Comparison of ENCODE assay signal across 7 cellular contexts in the genomic region with DNA sequence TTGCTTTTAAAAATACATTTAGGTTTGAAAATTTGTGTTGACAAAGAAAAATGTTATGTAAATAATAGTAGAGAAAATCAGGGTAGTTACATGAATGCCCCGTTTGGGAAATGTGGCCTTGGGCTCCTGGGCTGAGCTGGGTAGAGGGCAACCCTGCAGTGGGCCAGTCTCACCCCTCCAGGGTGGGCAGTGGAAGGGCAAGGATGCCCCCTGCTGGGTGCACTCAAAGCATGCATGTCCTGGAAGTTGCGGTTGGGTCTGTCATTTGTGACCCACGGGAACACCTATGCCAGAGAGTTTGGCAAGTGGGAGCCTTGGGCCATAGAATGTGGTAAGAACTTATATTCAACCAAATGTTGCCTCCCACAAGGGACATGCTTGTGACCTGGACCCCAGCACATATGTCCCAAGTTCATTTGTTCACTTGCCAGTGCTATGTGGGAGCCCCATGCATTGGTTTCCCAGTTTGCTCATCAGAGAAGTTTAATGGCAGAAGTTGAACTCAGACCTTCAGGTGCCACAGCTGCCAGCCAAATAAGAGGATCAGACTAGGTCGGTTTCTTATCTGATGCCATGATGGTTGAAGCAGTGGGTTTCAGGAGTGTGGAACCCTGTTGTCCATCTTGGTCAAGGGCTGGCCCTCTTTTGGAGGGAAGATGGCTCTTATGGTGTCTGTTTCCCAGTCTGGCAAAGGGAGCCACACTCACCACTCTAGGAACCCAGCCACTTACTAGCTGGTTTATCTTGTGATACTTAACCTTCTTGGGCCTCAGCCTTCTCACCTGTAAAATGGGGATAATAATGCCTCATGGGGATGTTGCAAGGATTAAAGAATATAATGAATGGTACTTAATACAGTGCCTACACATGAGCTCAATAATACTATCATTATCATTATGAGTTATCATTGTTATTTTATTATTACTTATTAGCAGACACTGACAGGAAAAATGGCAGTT. TPM values are rescaled to one million over a fixed set of nuclear protein-coding genes. Genes with fewer than 3 reads are reported as not detected.
DNase-seq lines count a peak whose midpoint lies in the region; ATAC-seq, FAIRE-seq and TF ChIP-seq lines count a peak whose summit lies in the region.

No MANE protein-coding gene starts in this region.

- no peak overlapping the region for H3K4me2 ChIP-seq in H1 (ENCODE audit: insufficient read depth in 1 of 2, low read depth in 2 of 2, low read length in 2 of 2)

- H3K14ac ChIP-seq in H1 (ENCODE audit: insufficient read length) = no peak overlapping the region

- no peak overlapping the region for H2BK15ac ChIP-seq in H1 (ENCODE audit: low read length)

- H2AK5ac ChIP-seq in H1 (ENCODE audit: low read depth, low read length) = no peak overlapping the region

- no peak for TF ChIP-seq EP300 in H1 (IDR thresholded peaks at IDR 0.05; ENCODE audit: borderline replicate concordance in 1 of 2, low read depth in 2 of 2, low read length in 2 of 2)

- H3K27me3 Mint-ChIP-seq in natural killer cell (ENCODE audit: low read depth in 2 of 2) = no peaks in the 10 kb centered on the region

- no peaks in the 10 kb centered on the region; the same call in 1 of the 2 replicates for H3K23me2 ChIP-seq in H1 (ENCODE audit: low read depth, low read length)

- POLR2A ChIA-PET in H1 (lab: Charles Lee; ENCODE audit: partially characterized antibody) = interaction anchor here (0.8 to 6.0 kb wide), 8 partner anchors 10 to 110 kb away, joined by 3 to 29 read pairs (median 8); a partner anchor contains a TSS

- H3K4me3 Mint-ChIP-seq in natural killer cell = peak overlapping the region; percentile 95

- FAIRE-seq in G401.6 (lab: Jason Lieb, UNC) = peak; percentile 15
- no peak for FAIRE-seq in H1 (lab: Jason Lieb, UNC)

- H3K4me1 ChIP-seq in H1 (replicated peaks in 1 of 4; ENCODE audit: control insufficient read depth in 3 of 4, insufficient read depth in 4 of 4, low read length in 3 of 4) = peaks cover 0 to 29% (median 21%) of the 10 kb centered on the region in 4 experiments; a peak in 6 of 7 replicates
- H3K4me1 ChIP-seq in vagina = no peaks in the 10 kb centered on the region

- WGBS in H1 (ENCODE audit: extremely low coverage in 1 of 2, insufficient coverage in 1 of 2, insufficient read length in 1 of 2, insufficient replicate concordance in 2 of 2, low coverage in 1 of 2, low lambda C conversion rate in 2 of 2, missing lambda C conversion rate in 1 of 2), 2 experiments = 35% methylated on average over 4 of the region's 4 CpGs; no CpG with 5 or more reads in 1 of the 2 experiments

- no peaks in the 10 kb centered on the region for H3K79me2 ChIP-seq in H1 (ENCODE audit: control insufficient read depth in 1 of 2, insufficient read depth in 2 of 2, low read length in 2 of 2)

- H3K9me3 ChIP-seq in H1 (ENCODE audit: insufficient read depth in 2 of 2, low read depth in 1 of 2, low read length in 1 of 2) (no peaks in the 10 kb centered on the region), vagina (no peaks in the 10 kb centered on the region)

- CTCF ChIA-PET in H1 (lab: Charles Lee; ENCODE audit: partially characterized antibody) = interaction anchor here (0.5 to 23.9 kb wide), 31 partner anchors 8 to 257 kb away, joined by 3 to 584 read pairs (median 6); a partner anchor contains a TSS

- no peaks in the 10 kb centered on the region for H3K36me3 Mint-ChIP-seq in natural killer cell

- TF ChIP-seq CTCF in H1 (IDR thresholded peaks at IDR 0.05; ENCODE audit: control extremely low read depth in 1 of 3, insufficient read depth in 1 of 3, low read depth in 1 of 3, low read length in 3 of 3) (peak; percentile 95 to 96 (median 95)), natural killer cell (IDR thresholded peaks at IDR 0.05) (peak; percentile 61), vagina (IDR thresholded peaks at IDR 0.05) (peak; percentile 35 to 41 (median 36))

- H3K56ac ChIP-seq in H1 (replicated peaks; ENCODE audit: insufficient read length, low read depth, low read length) = no peak overlapping the region

- H3K9me3 Mint-ChIP-seq in natural killer cell = no peaks in the 10 kb centered on the region

- TF ChIP-seq POLR2A in H1 (IDR thresholded peaks at IDR 0.05; ENCODE audit: control extremely low read depth in 1 of 2, low read depth in 2 of 2, low read length in 2 of 2) = no peak
- no peak for TF ChIP-seq POLR2A in vagina (IDR thresholded peaks at IDR 0.05)

- H3K18ac ChIP-seq in H1 (ENCODE audit: extremely low read depth, low read length) = no peak overlapping the region

- H4K20me1 ChIP-seq in H1 (replicated peaks in 1 of 2; ENCODE audit: control insufficient read depth in 1 of 2, insufficient read depth in 2 of 2, low read length in 2 of 2) = peaks cover 1 to 4% of the 10 kb centered on the region in 2 experiments

- peak overlapping the region; percentile 84 to 92 for H3K27ac Mint-ChIP-seq in natural killer cell

- H3K36me3 ChIP-seq in H1 (ENCODE audit: control insufficient read depth in 2 of 4, insufficient read depth in 4 of 4, low read length in 3 of 4) = no peaks in the 10 kb centered on the region
- no peaks in the 10 kb centered on the region for H3K36me3 ChIP-seq in vagina

- H3K23ac ChIP-seq in H1 (ENCODE audit: insufficient read length) = no peak overlapping the region

- no peak overlapping the region for H2BK5ac ChIP-seq in H1 (ENCODE audit: low read depth, low read length)

- H4K5ac ChIP-seq in H1 (ENCODE audit: insufficient read length, low read depth, low read length) = no peak overlapping the region

- peaks cover 59 to 75% of the 10 kb centered on the region in 2 donors for H3K4me1 Mint-ChIP-seq in natural killer cell

- H3K27ac ChIP-seq in H1 (ENCODE audit: low read depth, low read length) = no peak overlapping the region
- H3K27ac ChIP-seq in vagina = no peak overlapping the region

- H2BK120ac ChIP-seq in H1 (replicated peaks; ENCODE audit: low read depth, low read length) = no peak overlapping the region

- no peak overlapping the region for H2BK20ac ChIP-seq in H1 (ENCODE audit: low read length)

- H4K91ac ChIP-seq in H1 (replicated peaks; ENCODE audit: insufficient read length, low read length) = no peak overlapping the region

- H2AFZ ChIP-seq in H1 (ENCODE audit: low read length) = no peak overlapping the region

- H4K8ac ChIP-seq in H1 (ENCODE audit: extremely low read depth, insufficient read depth, low read length) = no peak overlapping the region

- DNase-seq in M059J (ENCODE audit: low read depth) (peak; percentile 38), H1 (ENCODE audit: low read depth in 1 of 2, low spot score in 2 of 2) (peak in 1 of 2 experiments; percentile 87), natural killer cell (peak; percentile 36), vagina (ENCODE audit: extremely low spot score in 2 of 2) (no peak)
- DNase-seq in activated CD4-positive, alpha-beta T cell treated with anti-CD3 and anti-CD28 coated beads for 48 hours = peak; percentile 78

- H2BK12ac ChIP-seq in H1 (ENCODE audit: low read depth, low read length) = no peak overlapping the region

- intact Hi-C loops in natural killer cell (cut with micrococcal nuclease) = loop anchor here (1.0 kb wide), 1 partner anchor 31 kb away; no protein-coding TSS in a partner anchor
- intact Hi-C loops in vagina (cut with DNase I) = no loop called here

- H3K27me3 ChIP-seq in H1 (replicated peaks in 1 of 4; ENCODE audit: control insufficient read depth in 3 of 4, extremely low read depth in 1 of 4, insufficient read depth in 3 of 4, low read length in 3 of 4) (peaks cover 0 to 6% (median 0%) of the 10 kb centered on the region in 4 experiments; a peak in 3 of 7 replicates), vagina (no peaks in the 10 kb centered on the region)

- H3K79me1 ChIP-seq in H1 (ENCODE audit: low read depth, low read length) = no peaks in the 10 kb centered on the region

- peak; percentile 98 for TF ChIP-seq RAD21 in H1 (IDR thresholded peaks at IDR 0.05 in 1 of 2, conservative IDR thresholded peaks at IDR 0.05 in 1 of 2; ENCODE audit: low read depth in 2 of 2, low read length in 2 of 2)

- no peak for ATAC-seq in natural killer cell
- ATAC-seq in HG02642 (IDR thresholded peaks at IDR 0.05; ENCODE audit: poor library complexity, unreplicated experiment) = no peak

- H3K9ac ChIP-seq in H1 (replicated peaks in 1 of 4; ENCODE audit: extremely low read depth in 1 of 4, low read depth in 3 of 4, low read length in 3 of 4) = no peak overlapping the region

- H3K4me3 ChIP-seq in H1 (ENCODE audit: extremely low read depth in 1 of 4, insufficient read depth in 2 of 4, low read depth in 3 of 4, low read length in 4 of 4) = no peak overlapping the region
- no peak overlapping the region for H3K4me3 ChIP-seq in vagina

- no peak overlapping the region for H3K4ac ChIP-seq in H1 (replicated peaks; ENCODE audit: insufficient read length, low read depth, low read length)

RNA-seq across cellular contexts. Expression of a gene that starts 2.5 kb away (rescaled TPM):
- total RNA-seq in M059J (2014; rRNA removed; shearing (Covaris generic)) = not detected in 2 replicates
- 8.4 and 9.4 TPM in 2 replicates for total RNA-seq in H1 (2021; fragmentation: NEBNext Ultra II Directional; extraction: Animal tissue kit (Norgen Biotek cat#: 25700))
- 7.2 and 11.3 TPM in 2 replicates for polyA plus RNA-seq in H1 (2011; rRNA removed)
- polyA plus RNA-seq in H1 (2011; cell fraction: cytosol; rRNA removed) = 10.7 TPM
- polyA plus RNA-seq in H1 (2011; cell fraction: nucleus; rRNA removed) = 30.4 TPM
- 4.1 to 10.7 TPM (median 7.5 TPM) in 4 replicates for polyA plus RNA-seq in H1 (2012, experiment 1 of 2)
- 4.1 TPM for polyA plus RNA-seq in H1 (2012, experiment 2 of 2)
- 7.0 TPM for polyA plus RNA-seq in H1 (2013, experiment 1 of 2)
- polyA plus RNA-seq in H1 (2013, experiment 2 of 2) = 7.6 TPM
- polyA minus RNA-seq in H1 (2011; rRNA and poly(A)+ RNA removed) = 6.1 and 6.2 TPM in 2 replicates
- 3.7 TPM for polyA minus RNA-seq in H1 (2011; cell fraction: cytosol; rRNA and poly(A)+ RNA removed)
- 20.0 TPM for polyA minus RNA-seq in H1 (2011; cell fraction: nucleus; rRNA and poly(A)+ RNA removed)
- 100 to 1,000 TPM; 345 to 440 (median 432) TPM for total RNA-seq in natural killer cell
- total RNA-seq in vagina = 14.0 TPM

RNA-seq across cellular contexts. Expression of a gene that starts 13.2 kb away (rescaled TPM):
- 21.6 and 29.3 TPM in 2 replicates for total RNA-seq in M059J (2014; rRNA removed; shearing (Covaris generic))
- 35.1 and 38.2 TPM in 2 replicates for total RNA-seq in H1 (2021; fragmentation: NEBNext Ultra II Directional; extraction: Animal tissue kit (Norgen Biotek cat#: 25700))
- 9.6 and 15.3 TPM in 2 replicates for polyA plus RNA-seq in H1 (2011; rRNA removed)
- 11.9 TPM for polyA plus RNA-seq in H1 (2011; cell fraction: cytosol; rRNA removed)
- polyA plus RNA-seq in H1 (2011; cell fraction: nucleus; rRNA removed) = 9.2 TPM
- polyA plus RNA-seq in H1 (2012, experiment 1 of 2) = 16.0 to 31.4 TPM (median 18.6 TPM) in 4 replicates
- polyA plus RNA-seq in H1 (2012, experiment 2 of 2) = 19.4 TPM
- polyA plus RNA-seq in H1 (2013, experiment 1 of 2) = 39.7 TPM
- polyA plus RNA-seq in H1 (2013, experiment 2 of 2) = 42.5 TPM
- 8.6 and 10.5 TPM in 2 replicates for polyA minus RNA-seq in H1 (2011; rRNA and poly(A)+ RNA removed)
- 10.1 TPM for polyA minus RNA-seq in H1 (2011; cell fraction: cytosol; rRNA and poly(A)+ RNA removed)
- polyA minus RNA-seq in H1 (2011; cell fraction: nucleus; rRNA and poly(A)+ RNA removed) = 14.0 TPM
- total RNA-seq in natural killer cell = 10 to 100 TPM; 14.0 to 21.7 (median 15.1) TPM
- 5.2 TPM for total RNA-seq in vagina

RNA-seq across cellular contexts. Expression of a gene that starts 27.4 kb away (rescaled TPM):
- not detected in 2 replicates for total RNA-seq in M059J (2014; rRNA removed; shearing (Covaris generic))
- 0.26 TPM in 1 of 2 replicates, not detected in the other for total RNA-seq in H1 (2021; fragmentation: NEBNext Ultra II Directional; extraction: Animal tissue kit (Norgen Biotek cat#: 25700))
- 0.16 and 0.18 TPM in 2 replicates for polyA plus RNA-seq in H1 (2011; rRNA removed)
- 0.22 TPM for polyA plus RNA-seq in H1 (2011; cell fraction: cytosol; rRNA removed)
- polyA plus RNA-seq in H1 (2011; cell fraction: nucleus; rRNA removed) = 0.94 TPM
- 0.16 to 0.21 TPM in 2 of 4 replicates, not detected in the others for polyA plus RNA-seq in H1 (2012, experiment 1 of 2)
- not detected for polyA plus RNA-seq in H1 (2012, experiment 2 of 2)
- not detected for polyA plus RNA-seq in H1 (2013, experiment 1 of 2)
- polyA plus RNA-seq in H1 (2013, experiment 2 of 2) = 0.04 TPM
- not detected in 2 replicates for polyA minus RNA-seq in H1 (2011; rRNA and poly(A)+ RNA removed)
- polyA minus RNA-seq in H1 (2011; cell fraction: cytosol; rRNA and poly(A)+ RNA removed) = not detected
- 2.1 TPM for polyA minus RNA-seq in H1 (2011; cell fraction: nucleus; rRNA and poly(A)+ RNA removed)
- total RNA-seq in natural killer cell = not detected
- not detected for total RNA-seq in vagina

RNA-seq across cellular contexts. Expression of a gene that starts 30.5 kb away (rescaled TPM):
- total RNA-seq in M059J (2014; rRNA removed; shearing (Covaris generic)) = 9.4 and 14.1 TPM in 2 replicates
- 0.33 and 0.78 TPM in 2 replicates for total RNA-seq in H1 (2021; fragmentation: NEBNext Ultra II Directional; extraction: Animal tissue kit (Norgen Biotek cat#: 25700))
- polyA plus RNA-seq in H1 (2011; rRNA removed) = 0.45 and 0.63 TPM in 2 replicates
- 0.10 TPM for polyA plus RNA-seq in H1 (2011; cell fraction: cytosol; rRNA removed)
- polyA plus RNA-seq in H1 (2011; cell fraction: nucleus; rRNA removed) = 0.73 TPM
- polyA plus RNA-seq in H1 (2012, experiment 1 of 2) = 0.62 to 1.1 TPM (median 0.85 TPM) in 4 replicates
- 0.25 TPM for polyA plus RNA-seq in H1 (2012, experiment 2 of 2)
- 0.71 TPM for polyA plus RNA-seq in H1 (2013, experiment 1 of 2)
- polyA plus RNA-seq in H1 (2013, experiment 2 of 2) = 0.50 TPM
- 0.22 and 0.50 TPM in 2 replicates for polyA minus RNA-seq in H1 (2011; rRNA and poly(A)+ RNA removed)
- 0.66 TPM for polyA minus RNA-seq in H1 (2011; cell fraction: cytosol; rRNA and poly(A)+ RNA removed)
- polyA minus RNA-seq in H1 (2011; cell fraction: nucleus; rRNA and poly(A)+ RNA removed) = 1.8 TPM
- total RNA-seq in natural killer cell (1 to 10 TPM; 4.4 to 5.3 (median 4.7) TPM), vagina (16.0 TPM)

RNA-seq across cellular contexts. Expression of a gene that starts 40.6 kb away (rescaled TPM):
- not detected in 2 replicates for total RNA-seq in M059J (2014; rRNA removed; shearing (Covaris generic))
- total RNA-seq in H1 (2021; fragmentation: NEBNext Ultra II Directional; extraction: Animal tissue kit (Norgen Biotek cat#: 25700)) = not detected in 2 replicates
- not detected in 2 replicates for polyA plus RNA-seq in H1 (2011; rRNA removed)
- polyA plus RNA-seq in H1 (2011; cell fraction: cytosol; rRNA removed) = not detected
- polyA plus RNA-seq in H1 (2011; cell fraction: nucleus; rRNA removed) = not detected
- not detected in 4 replicates for polyA plus RNA-seq in H1 (2012, experiment 1 of 2)
- not detected for polyA plus RNA-seq in H1 (2012, experiment 2 of 2)
- not detected for polyA plus RNA-seq in H1 (2013, experiment 1 of 2)
- not detected for polyA plus RNA-seq in H1 (2013, experiment 2 of 2)
- polyA minus RNA-seq in H1 (2011; rRNA and poly(A)+ RNA removed) = not detected in 2 replicates
- polyA minus RNA-seq in H1 (2011; cell fraction: cytosol; rRNA and poly(A)+ RNA removed) = not detected
- not detected for polyA minus RNA-seq in H1 (2011; cell fraction: nucleus; rRNA and poly(A)+ RNA removed)
- total RNA-seq in natural killer cell = not detected
- total RNA-seq in vagina = 9.8 TPM

Comparison
In these comparisons a context has a peak if more than half of its experiments do, and no peak if none do; other contexts are left out.
1. DNase-seq: peak in M059J (single experiment), activated CD4-positive, alpha-beta T cell treated with anti-CD3 and anti-CD28 coated beads for 48 hours (single experiment) and natural killer cell (single experiment); none in vagina (0 of 2).
2. CTCF ChIP-seq: peak in every context shown above with its lines; median percentile 95 in H1; 61 in natural killer cell; 36 in vagina.
3. RNA of a gene that starts 2.5 kb away (total RNA-seq): 345 to 440 TPM in natural killer cell; 14.0 TPM in vagina (single experiment), 8.4 to 9.4 TPM in H1 and not detected in M059J; every median in the first group is over 10 times any median in the second.